Comparison of ENCODE assay signal across 8 cellular contexts in the genomic region with DNA sequence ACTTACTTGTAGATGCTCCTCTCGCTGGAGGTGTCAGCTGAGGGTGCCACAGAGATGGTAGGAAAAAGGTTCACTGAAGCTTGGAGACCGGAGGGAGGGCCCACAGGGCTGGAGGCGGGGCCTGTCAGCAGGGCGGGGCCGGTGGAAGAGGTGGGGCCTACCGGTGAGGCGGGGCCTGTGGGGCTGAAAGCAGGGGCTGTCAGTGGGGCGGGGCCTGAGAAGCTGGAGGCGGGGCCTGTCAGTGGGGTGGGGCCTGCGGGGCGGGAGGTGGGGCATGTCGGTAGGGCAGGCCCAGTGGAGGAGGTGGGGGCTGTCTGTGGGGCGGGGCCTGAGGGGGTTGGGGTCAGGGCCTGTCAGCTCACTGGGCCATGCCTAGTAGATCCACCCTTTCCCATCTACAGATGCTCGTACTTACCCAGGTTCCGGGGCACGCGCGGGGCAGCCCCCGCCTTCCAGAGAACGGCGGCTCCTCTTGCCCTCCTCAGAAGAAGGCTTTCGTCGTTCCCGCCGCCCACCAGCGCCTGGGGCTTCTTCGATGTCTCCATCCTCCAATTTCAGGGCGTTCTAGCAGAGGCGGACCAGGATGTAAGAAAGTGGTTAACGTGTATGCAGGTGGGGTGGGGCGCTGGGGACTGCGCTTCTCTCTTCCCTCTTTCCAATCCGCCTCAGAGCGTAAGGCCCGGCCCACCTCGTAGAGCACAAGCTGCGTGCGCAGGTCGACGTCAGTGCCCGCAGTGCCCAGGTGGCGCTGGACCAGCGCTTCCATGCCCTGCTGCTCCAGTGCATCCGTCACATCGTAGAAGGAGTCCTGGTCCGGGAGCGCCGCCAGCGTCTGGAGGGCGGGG. TPM values are rescaled to one million over a fixed set of nuclear protein-coding genes. Genes with fewer than 3 reads are reported as not detected.
DNase-seq lines count a peak whose midpoint lies in the region; ATAC-seq, FAIRE-seq and TF ChIP-seq lines count a peak whose summit lies in the region.

No MANE protein-coding gene starts in this region.

- H3K36me3 ChIP-seq in Caco-2 (ENCODE audit: control insufficient read depth, insufficient read depth, low read length) = peaks cover 2% of the 10 kb centered on the region; the same call in 1 of the 2 replicates

- H3K36me3 Mint-ChIP-seq in Caco-2 (ENCODE audit: insufficient read depth, unreplicated experiment) (peaks cover 67% of the 10 kb centered on the region), activated B cell treated with CpG ODN at 0.5 μM for 24 hours (ENCODE audit: low read depth) (peaks cover 44% of the 10 kb centered on the region)
- peaks cover 6% of the 10 kb centered on the region for H3K36me3 Mint-ChIP-seq in natural killer cell treated with Interleukin-12 subunit alpha and Interleukin-12 subunit beta and Interleukin-15 and Interleukin-18, amount 100 ng/mL, for 72 hours

- no peaks in the 10 kb centered on the region for H3K9me3 Mint-ChIP-seq in Caco-2 (ENCODE audit: unreplicated experiment)
- H3K9me3 Mint-ChIP-seq in activated B cell treated with CpG ODN at 0.5 μM for 24 hours = no peaks in the 10 kb centered on the region
- H3K9me3 Mint-ChIP-seq in natural killer cell treated with Interleukin-12 subunit alpha and Interleukin-12 subunit beta and Interleukin-15 and Interleukin-18, amount 100 ng/mL, for 72 hours = no peaks in the 10 kb centered on the region

- FAIRE-seq in HTR-8/SVneo (lab: Jason Lieb, UNC) = no peak

- H3K27me3 ChIP-seq in Caco-2 (replicated peaks; ENCODE audit: control insufficient read depth, insufficient read depth, low read length) = no peaks in the 10 kb centered on the region

- no peaks in the 10 kb centered on the region for H3K9me3 ChIP-seq in Caco-2

- H3K27ac ChIP-seq in caudate nucleus (ENCODE audit: low read depth, low read length) = peak overlapping the region; percentile 58

- TF ChIP-seq CTCF in Caco-2 (IDR thresholded peaks at IDR 0.05; ENCODE audit: insufficient read depth in 1 of 2, low read depth in 1 of 2, low read length in 1 of 2, severe bottlenecking in 1 of 2, unreplicated experiment in 1 of 2) (no peak), activated B cell treated with CpG ODN at 0.5 μM for 24 hours (IDR thresholded peaks at IDR 0.05) (no peak)

- CTCF ChIA-PET in Caco-2 (lab: Charles Lee) (interaction anchor here (0.6 to 6.0 kb wide), 6 partner anchors 10 to 283 kb away, joined by 3 to 19 read pairs (median 4); no protein-coding TSS in a partner anchor), activated B cell treated with CpG ODN at 0.5 μM for 24 hours (lab: Charles Lee) (no interaction called here)

- TSS peak; percentile 14 for BruUV-seq in Caco-2 (replicated peaks; lab: Mats Ljungman, UMichigan)

- ATAC-seq in HG03432 (IDR thresholded peaks at IDR 0.05; ENCODE audit: unreplicated experiment) (peak; percentile 49), activated B cell treated with CpG ODN at 0.5 μM for 24 hours (ENCODE audit: low read depth) (peak; percentile 85), HG02840 (IDR thresholded peaks at IDR 0.05; ENCODE audit: low FRiP score, unreplicated experiment) (no peak), GM18861 (IDR thresholded peaks at IDR 0.05; ENCODE audit: unreplicated experiment) (no peak)
- peak; percentile 87 to 91 for ATAC-seq in natural killer cell treated with Interleukin-12 subunit alpha and Interleukin-12 subunit beta and Interleukin-15 and Interleukin-18, amount 100 ng/mL, for 72 hours

- peak overlapping the region; percentile 33 for H3K27ac Mint-ChIP-seq in Caco-2 (ENCODE audit: unreplicated experiment)
- H3K27ac Mint-ChIP-seq in activated B cell treated with CpG ODN at 0.5 μM for 24 hours = no peak overlapping the region
- peak overlapping the region; percentile 19 to 72 for H3K27ac Mint-ChIP-seq in natural killer cell treated with Interleukin-12 subunit alpha and Interleukin-12 subunit beta and Interleukin-15 and Interleukin-18, amount 100 ng/mL, for 72 hours

- peak; percentile 81 to 85 for DNase-seq in Caco-2
- DNase-seq in activated B cell treated with CpG ODN at 0.5 μM for 24 hours = peak; percentile 34
- DNase-seq in caudate nucleus (lab: John Stamatoyannopoulos, UW) = peak in 48 of 61 donors; percentile 40 to 96 (median 78)
- DNase-seq in natural killer cell treated with Interleukin-12 subunit alpha and Interleukin-12 subunit beta and Interleukin-15 and Interleukin-18, amount 100 ng/mL, for 72 hours (ENCODE audit: low spot score) = peak; percentile 78
- DNase-seq in HTR-8/SVneo (ENCODE audit: insufficient read length, low spot score) = no peak

- intact Hi-C loops in Caco-2 (cut with micrococcal nuclease; ENCODE audit: unreplicated experiment) = no loop called here
- intact Hi-C loops in activated B cell treated with CpG ODN at 0.5 μM for 24 hours (cut with micrococcal nuclease) = no loop called here

- peaks cover 8% of the 10 kb centered on the region for H3K4me1 Mint-ChIP-seq in Caco-2 (ENCODE audit: low read depth, unreplicated experiment)
- no peaks in the 10 kb centered on the region for H3K4me1 Mint-ChIP-seq in activated B cell treated with CpG ODN at 0.5 μM for 24 hours
- H3K4me1 Mint-ChIP-seq in natural killer cell treated with Interleukin-12 subunit alpha and Interleukin-12 subunit beta and Interleukin-15 and Interleukin-18, amount 100 ng/mL, for 72 hours (ENCODE audit: low read depth in 2 of 2) = peaks cover 18 to 30% of the 10 kb centered on the region in 2 donors

- H3K4me3 Mint-ChIP-seq in Caco-2 (ENCODE audit: unreplicated experiment) (no peak overlapping the region), activated B cell treated with CpG ODN at 0.5 μM for 24 hours (no peak overlapping the region)
- H3K4me3 Mint-ChIP-seq in natural killer cell treated with Interleukin-12 subunit alpha and Interleukin-12 subunit beta and Interleukin-15 and Interleukin-18, amount 100 ng/mL, for 72 hours = peak overlapping the region; percentile 49

- H3K4me3 ChIP-seq in Caco-2 (ENCODE audit: low read depth, low read length) = no peak overlapping the region

- H3K4me1 ChIP-seq in Caco-2 = peaks cover 16% of the 10 kb centered on the region

- POLR2A ChIA-PET in Caco-2 (lab: Charles Lee) (interaction anchor here (1.2 kb wide), 1 partner anchor 11 kb away, joined by 4 read pairs; no protein-coding TSS in a partner anchor), activated B cell treated with CpG ODN at 0.5 μM for 24 hours (lab: Charles Lee) (interaction anchor here (0.6 to 4.3 kb wide), 2 partner anchors 9 to 195 kb away, joined by 8 to 25 read pairs; a partner anchor contains a TSS)

- H3K27me3 Mint-ChIP-seq in Caco-2 (ENCODE audit: insufficient read depth, unreplicated experiment) = no peaks in the 10 kb centered on the region
- no peaks in the 10 kb centered on the region for H3K27me3 Mint-ChIP-seq in activated B cell treated with CpG ODN at 0.5 μM for 24 hours
- no peaks in the 10 kb centered on the region for H3K27me3 Mint-ChIP-seq in natural killer cell treated with Interleukin-12 subunit alpha and Interleukin-12 subunit beta and Interleukin-15 and Interleukin-18, amount 100 ng/mL, for 72 hours

RNA-seq across cellular contexts. Expression of a gene that starts 9.8 kb away (rescaled TPM):
- 63.8 and 69.7 TPM in 2 replicates for total RNA-seq in Caco-2 (2022)
- total RNA-seq in activated B cell treated with CpG ODN at 0.5 μM for 24 hours = 37.1 and 41.3 TPM in 2 replicates
- 10 to 100 TPM; 55.1 to 56.1 TPM for total RNA-seq in natural killer cell treated with Interleukin-12 subunit alpha and Interleukin-12 subunit beta and Interleukin-15 and Interleukin-18, amount 100 ng/mL, for 72 hours

RNA-seq across cellular contexts. Expression of a gene that starts 10.5 kb away (rescaled TPM):
- total RNA-seq in Caco-2 (2022) (59.1 and 69.0 TPM in 2 replicates), activated B cell treated with CpG ODN at 0.5 μM for 24 hours (45.5 and 50.4 TPM in 2 replicates)
- 100 to 1,000 TPM; 156 to 160 TPM for total RNA-seq in natural killer cell treated with Interleukin-12 subunit alpha and Interleukin-12 subunit beta and Interleukin-15 and Interleukin-18, amount 100 ng/mL, for 72 hours

RNA-seq across cellular contexts. Expression of a gene that starts 12.0 kb away (rescaled TPM):
- 2.3 and 2.4 TPM in 2 replicates for total RNA-seq in Caco-2 (2022)
- 1.9 and 2.5 TPM in 2 replicates for total RNA-seq in activated B cell treated with CpG ODN at 0.5 μM for 24 hours
- total RNA-seq in natural killer cell treated with Interleukin-12 subunit alpha and Interleukin-12 subunit beta and Interleukin-15 and Interleukin-18, amount 100 ng/mL, for 72 hours = 1 to 10 TPM; 1.4 to 5.9 TPM

RNA-seq across cellular contexts. Expression of a gene that starts 37.8 kb away (rescaled TPM):
- 27.8 and 28.7 TPM in 2 replicates for total RNA-seq in Caco-2 (2022)
- 6.8 and 6.9 TPM in 2 replicates for total RNA-seq in activated B cell treated with CpG ODN at 0.5 μM for 24 hours
- 10 to 100 TPM in 1 of 2 donors, 1 to 10 TPM in 1; 3.6 to 13.9 TPM for total RNA-seq in natural killer cell treated with Interleukin-12 subunit alpha and Interleukin-12 subunit beta and Interleukin-15 and Interleukin-18, amount 100 ng/mL, for 72 hours

RNA-seq across cellular contexts. Expression of a gene that starts 42.6 kb away (rescaled TPM):
- 91.0 and 96.4 TPM in 2 replicates for total RNA-seq in Caco-2 (2022)
- total RNA-seq in activated B cell treated with CpG ODN at 0.5 μM for 24 hours = 7.8 TPM in 2 replicates
- total RNA-seq in natural killer cell treated with Interleukin-12 subunit alpha and Interleukin-12 subunit beta and Interleukin-15 and Interleukin-18, amount 100 ng/mL, for 72 hours = 1 to 10 TPM; 5.8 to 8.7 TPM

Comparison
In these comparisons a context has a peak if more than half of its experiments do, and no peak if none do; other contexts are left out.
1. ATAC-seq: peak in HG03432 (single experiment), activated B cell treated with CpG ODN at 0.5 μM for 24 hours (single experiment) and natural killer cell treated with Interleukin-12 subunit alpha and Interleukin-12 subunit beta and Interleukin-15 and Interleukin-18, amount 100 ng/mL, for 72 hours (2 of 2); none in HG02840 (single experiment) and GM18861 (single experiment).